In the genomic region with DNA sequence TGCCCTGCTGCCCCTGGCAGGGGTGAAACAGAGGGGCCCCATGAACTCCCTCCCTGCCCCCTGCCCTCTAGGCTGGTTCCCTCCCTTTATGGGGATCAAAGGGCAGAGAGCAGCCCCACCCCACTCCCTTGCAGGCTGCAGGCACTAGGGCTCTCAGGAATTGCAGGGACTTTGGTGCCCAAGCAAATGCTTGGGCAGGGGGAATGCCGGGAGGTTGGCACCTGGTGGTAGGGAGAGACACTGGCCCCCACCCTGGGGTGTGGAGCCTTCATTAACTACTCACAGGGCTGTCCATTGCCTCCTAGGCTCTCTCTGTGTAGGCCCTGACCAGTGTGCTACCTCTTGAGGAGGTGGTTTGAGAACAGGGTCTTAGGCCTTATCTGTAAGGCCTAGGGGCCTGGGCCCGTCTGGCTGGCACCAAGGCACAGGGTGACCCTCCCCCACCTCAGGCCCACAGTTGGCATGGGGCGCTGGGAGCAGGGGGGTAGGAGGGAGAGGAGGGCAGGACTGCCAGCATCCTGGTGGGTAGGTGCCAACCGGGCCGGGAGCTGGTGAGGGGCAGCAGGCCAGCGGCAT, we compare ENCODE assay signal across 10 cellular contexts. TPM values are rescaled to one million over a fixed set of nuclear protein-coding genes. Genes with fewer than 3 reads are reported as not detected.
A peak's percentile ranks its signal among the peaks of the same experiment; 100 is the strongest.
DNase-seq lines count a peak whose midpoint lies in the region; ATAC-seq and TF ChIP-seq lines count a peak whose summit lies in the region.
"Had no signal": no experiment of that assay in that cellular context is flagged by ENCODE, and none has a peak within 500 bp of the region (broad histone marks: within the 10 kb centered on the region; RNA-seq: fewer than 3 reads in every experiment).

No MANE protein-coding gene starts in this region.

- H3K36me3 ChIP-seq in colonic mucosa (no peaks in the 10 kb centered on the region), lung (ENCODE audit: control insufficient read depth in 2 of 2, insufficient read depth in 2 of 2, low read length in 2 of 2) (no peaks in the 10 kb centered on the region), tibial nerve (no peaks in the 10 kb centered on the region)

- no peak for ATAC-seq in lung (ENCODE audit: insufficient read depth, low FRiP score)
- no peak for ATAC-seq in GM21381 (IDR thresholded peaks at IDR 0.05; ENCODE audit: unreplicated experiment)
- no peak for ATAC-seq in GM21423 (IDR thresholded peaks at IDR 0.05; ENCODE audit: unreplicated experiment)

- TF ChIP-seq POLR2A in tibial nerve (IDR thresholded peaks at IDR 0.05): no peak

- H3K9me3 ChIP-seq in colonic mucosa (no peaks in the 10 kb centered on the region), lung (ENCODE audit: control insufficient read depth in 2 of 2, insufficient read depth in 1 of 2, low read length in 1 of 2) (no peaks in the 10 kb centered on the region), tibial nerve (no peaks in the 10 kb centered on the region)

- peak overlapping the region; percentile 61 to 100 for H3K9ac ChIP-seq in colonic mucosa (ENCODE audit: low read depth in 2 of 2, low read length in 2 of 2)

- DNase-seq in activated CD8-positive, alpha-beta memory T cell treated with anti-CD3 and anti-CD28 coated beads, Interleukin-2, amount 50 U/mL, for 48 hours: peak; percentile 51
- no peak for DNase-seq in activated CD8-positive, alpha-beta memory T cell treated with anti-CD3 and anti-CD28 coated beads for 24 hours
- DNase-seq in colonic mucosa (peak; percentile 93), lung (ENCODE audit: low spot score) (no peak), tibial nerve (ENCODE audit: low spot score in 2 of 2) (no peak), NCI-H1105 (lab: John Stamatoyannopoulos, UW) (no peak)
- DNase-seq: SHP77 treated with DMSO at 0.1 percent for 48 hours had no signal

- H3K27ac ChIP-seq in colonic mucosa: peak overlapping the region; percentile 94
- peak overlapping the region; percentile 52 to 63 for H3K27ac ChIP-seq in lung (ENCODE audit: low read depth in 1 of 2, low read length in 1 of 2)
- H3K27ac ChIP-seq in tibial nerve: peak overlapping the region; percentile 72 to 99 (median 94)

- intact Hi-C loops in colonic mucosa (cut with DNase I): no loop called here

- 44 to 57% methylated on average over 4 to 6 of the region's 6 CpGs for WGBS in lung, 2 donors
- WGBS in tibial nerve, 2 donors: 43 to 63% methylated on average over 5 to 6 of the region's 6 CpGs

- TF ChIP-seq CTCF in colonic mucosa (IDR thresholded peaks at IDR 0.05) (no peak), lung (IDR thresholded peaks at IDR 0.05; ENCODE audit: control extremely low read depth, extremely low read depth) (no peak), tibial nerve (IDR thresholded peaks at IDR 0.05) (no peak)

- H3K4me1 ChIP-seq in colonic mucosa: peaks cover 47% of the 10 kb centered on the region
- peaks cover 14 to 56% of the 10 kb centered on the region in 2 donors for H3K4me1 ChIP-seq in lung (ENCODE audit: control insufficient read depth in 2 of 2, insufficient read depth in 2 of 2, low read length in 2 of 2)
- H3K4me1 ChIP-seq in tibial nerve: peaks cover 0 to 86% (median 76%) of the 10 kb centered on the region in 4 donors

- no peak for TF ChIP-seq EP300 in tibial nerve (IDR thresholded peaks at IDR 0.05)

- H3K27me3 ChIP-seq in colonic mucosa (no peaks in the 10 kb centered on the region), lung (ENCODE audit: control insufficient read depth, insufficient read depth) (no peaks in the 10 kb centered on the region), tibial nerve (no peaks in the 10 kb centered on the region)

- peak overlapping the region; percentile 41 for H3K4me3 ChIP-seq in colonic mucosa
- H3K4me3 ChIP-seq in lung: no peak overlapping the region
- H3K4me3 ChIP-seq in tibial nerve: peak overlapping the region in 1 of 4 donors; percentile 50

RNA-seq across cellular contexts. Expression of gene ZBTB7B, which starts 4.7 kb away (rescaled TPM):
- 100 to 1,000 TPM; 185 to 205 TPM for total RNA-seq in colonic mucosa
- 10 to 100 TPM; 41.9 to 83.3 TPM for total RNA-seq in lung
- 10 to 100 TPM; 52.6 to 57.8 TPM for polyA plus RNA-seq in lung
- 10 to 100 TPM; 44.6 to 53.4 (median 49.5) TPM for total RNA-seq in tibial nerve

RNA-seq across cellular contexts. Expression of gene LENEP, which starts 14.0 kb away (rescaled TPM):
- total RNA-seq in colonic mucosa: not detected
- total RNA-seq in lung: under 1 TPM in 1 of 2 donors, not detected in 1; 0.89 TPM
- polyA plus RNA-seq in lung: under 1 TPM in 1 of 2 donors, not detected in 1; 0.31 TPM
- total RNA-seq in tibial nerve: 1 to 10 TPM in 1 of 4 donors, not detected in 3; 1.5 TPM

RNA-seq across cellular contexts. Expression of gene FLAD1, which starts 24.2 kb away (rescaled TPM):
- 10 to 100 TPM; 28.2 to 46.1 TPM for total RNA-seq in colonic mucosa
- 10 to 100 TPM; 10.9 to 37.0 TPM for total RNA-seq in lung
- polyA plus RNA-seq in lung: 10 to 100 TPM; 29.3 to 31.9 TPM
- 10 to 100 TPM; 17.4 to 33.6 (median 23.6) TPM for total RNA-seq in tibial nerve

RNA-seq across cellular contexts. Expression of gene DCST2, which starts 26.2 kb away (rescaled TPM):
- 1 to 10 TPM; 1.7 to 1.9 TPM for total RNA-seq in colonic mucosa
- 1 to 10 TPM in 1 of 2 donors, under 1 TPM in 1; 0.31 to 1.7 TPM for total RNA-seq in lung
- 1 to 10 TPM in 1 of 2 donors, under 1 TPM in 1; 0.77 to 1.7 TPM for polyA plus RNA-seq in lung
- total RNA-seq in tibial nerve: 1 to 10 TPM in 3 of 4 donors, under 1 TPM in 1; 0.90 to 4.2 (median 1.7) TPM
- total RNA-seq: kidney epithelial cell had no signal

RNA-seq across cellular contexts. Expression of gene DCST1, which starts 26.3 kb away (rescaled TPM):
- total RNA-seq in colonic mucosa (not detected), lung (under 1 TPM in 1 of 2 donors, not detected in 1; 0.20 TPM), tibial nerve (1 to 10 TPM in 1 of 4 donors, under 1 TPM in 2, not detected in 1; 0.21 to 3.5 (median 0.90) TPM)
- under 1 TPM in 1 of 2 donors, not detected in 1; 0.08 TPM for polyA plus RNA-seq in lung
- total RNA-seq: kidney epithelial cell had no signal

Comparison
In these comparisons a context has a peak if more than half of its experiments do, and no peak if none do; other contexts are left out.
1. DNase-seq: peak in activated CD8-positive, alpha-beta memory T cell treated with anti-CD3 and anti-CD28 coated beads, Interleukin-2, amount 50 U/mL, for 48 hours (single experiment) and colonic mucosa (single experiment); none in activated CD8-positive, alpha-beta memory T cell treated with anti-CD3 and anti-CD28 coated beads for 24 hours (single experiment), lung (single experiment), tibial nerve (0 of 2) and NCI-H1105 (single experiment).
2. Peak in every context shown above with its lines, with median percentiles within 50 percentile points of each other: H3K27ac ChIP-seq.